In genomic region chr10:17582015-17582414, GRCh38 we compare ENCODE assay signal across 33 cellular contexts.
"Had no signal": no experiment of that assay in that cellular context is flagged by ENCODE, and none has a peak within 500 bp of the region (broad histone marks: within the 10 kb centered on the region; RNA-seq: fewer than 3 reads in every experiment).

No MANE protein-coding gene starts in this region.

- H3K9me3 ChIP-seq: body of pancreas, esophagus squamous epithelium, gastroesophageal sphincter, heart right ventricle had no signal

- H3K36me3 Mint-ChIP-seq: activated naive CD8-positive, alpha-beta T cell; WTC11 had no signal

- H3K4me2 ChIP-seq: hepatocyte had no signal

- H3K36me3 ChIP-seq: esophagus squamous epithelium, gastroesophageal sphincter, heart right ventricle had no signal

- H3K27me3 Mint-ChIP-seq: activated naive CD8-positive, alpha-beta T cell had no signal

- H3K27ac Mint-ChIP-seq: activated CD8-positive, alpha-beta T cell treated with anti-CD3 and anti-CD28 coated beads for 36 hours; activated naive CD8-positive, alpha-beta T cell; activated T-helper 17 cell treated with anti-CD3 and anti-CD28 coated beads, Interleukin-2, amount 50 U/mL, for 72 hours; T-helper 17 cell; T-helper 2 cell treated with Interferon-gamma antibody and Interleukin-4, amounts not matched to agents 5 μg/mL and 100 μg/mL, for 36 hours; WTC11 had no signal

- H3K4me1 ChIP-seq: body of pancreas, esophagus squamous epithelium, gastroesophageal sphincter had no signal

- H3K79me2 ChIP-seq: hepatocyte had no signal

- ATAC-seq: activated CD8-positive, alpha-beta T cell treated with anti-CD3 and anti-CD28 coated beads for 36 hours; activated T-cell treated with anti-CD3 and anti-CD28 coated beads, Interleukin-2, amount 50 U/mL, for 4 hours; activated T-helper 17 cell treated with anti-CD3 and anti-CD28 coated beads, Interleukin-2, amount 50 U/mL, for 72 hours; body of pancreas; gastroesophageal sphincter; heart right ventricle; T-helper 17 cell; WTC11 had no signal

- H3K4me1 Mint-ChIP-seq: activated T-helper 17 cell treated with anti-CD3 and anti-CD28 coated beads, Interleukin-2, amount 50 U/mL, for 72 hours had no signal

- H3K4me3 ChIP-seq: body of pancreas, esophagus squamous epithelium, gastroesophageal sphincter, heart right ventricle, hepatocyte had no signal

- H3K9me3 Mint-ChIP-seq: activated CD8-positive, alpha-beta T cell treated with anti-CD3 and anti-CD28 coated beads for 36 hours; activated T-cell treated with anti-CD3 and anti-CD28 coated beads, Interleukin-2, amount 50 U/mL, for 4 hours; activated T-helper 17 cell treated with anti-CD3 and anti-CD28 coated beads, Interleukin-2, amount 50 U/mL, for 72 hours; T-helper 2 cell treated with Interferon-gamma antibody and Interleukin-4, amounts not matched to agents 5 μg/mL and 100 μg/mL, for 36 hours had no signal

- FAIRE-seq: endometrium, endothelial cell of umbilical vein had no signal

- H3K27ac ChIP-seq: body of pancreas, epithelial cell of prostate, esophagus squamous epithelium, gastroesophageal sphincter, heart right ventricle, hepatocyte, VCaP had no signal

- DNase-seq: activated CD4-positive, alpha-beta T cell treated with anti-CD3 and anti-CD28 coated beads for 1 hour; activated CD4-positive, alpha-beta T cell treated with anti-CD3 and anti-CD28 coated beads for 4 hours; activated CD4-positive, alpha-beta T cell treated with anti-CD3 and anti-CD28 coated beads, Interleukin-2, amount 50 U/mL, for 1 hour; activated CD4-positive, alpha-beta T cell treated with anti-CD3 and anti-CD28 coated beads, Interleukin-2, amount 50 U/mL, for 48 hours; activated CD8-positive, alpha-beta memory T cell treated with anti-CD3 and anti-CD28 coated beads for 24 hours; activated CD8-positive, alpha-beta T cell treated with anti-CD3 and anti-CD28 coated beads for 36 hours; activated effector memory CD4-positive, alpha-beta T cell treated with Interleukin-2 at 50 U/mL for 16 hours; activated gamma-delta T cell treated with Interleukin-2 at 50 U/mL for 16 hours; activated naive CD4-positive, alpha-beta T cell treated with anti-CD3 and anti-CD28 coated beads, Interleukin-2, amount 50 U/mL, for 16 hours; activated naive CD4-positive, alpha-beta T cell treated with Interleukin-2 at 50 U/mL for 16 hours; activated T-cell treated with anti-CD3 and anti-CD28 coated beads, Interleukin-2, amount 50 U/mL, for 4 hours; amniotic stem cell; anterior cingulate cortex; body of pancreas; caudate nucleus; cortex of kidney; dermis blood vessel endothelial cell; effector CD4-positive, alpha-beta T cell; esophagus squamous epithelium; foreskin melanocyte; heart right ventricle; T-helper 17 cell; T1000 had no signal

- H2AFZ ChIP-seq: hepatocyte had no signal

- H3K4me3 Mint-ChIP-seq: activated CD8-positive, alpha-beta T cell treated with anti-CD3 and anti-CD28 coated beads for 36 hours; activated naive CD8-positive, alpha-beta T cell; activated T-cell treated with anti-CD3 and anti-CD28 coated beads, Interleukin-2, amount 50 U/mL, for 4 hours; activated T-helper 17 cell treated with anti-CD3 and anti-CD28 coated beads, Interleukin-2, amount 50 U/mL, for 72 hours; T-helper 17 cell; T-helper 2 cell treated with Interferon-gamma antibody and Interleukin-4, amounts not matched to agents 5 μg/mL and 100 μg/mL, for 36 hours; WTC11 had no signal

- H3K27me3 ChIP-seq: body of pancreas, esophagus squamous epithelium, gastroesophageal sphincter, heart right ventricle, hepatocyte had no signal
